In the genomic region with DNA sequence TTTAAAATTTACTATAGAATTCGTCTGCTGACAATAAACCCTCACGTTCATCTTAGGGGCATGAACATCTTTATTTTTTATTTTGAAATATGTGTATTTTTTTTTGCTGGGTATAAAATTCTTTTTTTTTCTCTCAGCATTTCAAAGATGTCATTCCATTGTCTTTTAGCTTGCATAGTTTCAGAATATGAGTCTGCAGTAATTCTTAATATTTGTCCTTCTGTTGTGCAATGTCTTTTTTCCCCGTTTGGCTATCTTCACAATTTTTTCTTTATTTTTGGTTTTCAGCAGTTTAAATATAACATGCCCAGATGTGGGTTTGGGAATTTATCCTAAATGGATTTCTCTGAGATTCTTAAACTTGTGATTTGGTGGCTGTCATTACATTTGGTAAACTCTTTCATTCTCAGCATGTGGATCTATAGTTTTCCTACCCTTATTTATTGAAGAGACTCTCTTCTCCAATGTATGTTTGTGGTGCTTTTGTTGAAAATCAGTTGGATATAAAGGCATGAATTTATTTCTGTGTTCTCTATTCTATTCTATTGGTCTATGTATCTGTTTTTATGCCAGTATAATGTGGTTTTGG, we compare ENCODE assay signal across 19 cellular contexts. TPM values are rescaled to one million over a fixed set of nuclear protein-coding genes. Genes with fewer than 3 reads are reported as not detected.
DNase-seq lines count a peak whose midpoint lies in the region; ATAC-seq and TF ChIP-seq lines count a peak whose summit lies in the region.
"Had no signal": no experiment of that assay in that cellular context is flagged by ENCODE, and none has a peak within 500 bp of the region (broad histone marks: within the 10 kb centered on the region; RNA-seq: fewer than 3 reads in every experiment).

No MANE protein-coding gene starts in this region.

- no peaks in the 10 kb centered on the region for H3K36me3 ChIP-seq in thyroid gland
- H3K36me3 ChIP-seq: gastroesophageal sphincter, left lung, suprapubic skin had no signal

- no peak for ATAC-seq in GM21381 (IDR thresholded peaks at IDR 0.05; ENCODE audit: unreplicated experiment)
- ATAC-seq: gastroesophageal sphincter, left lung, mucosa of descending colon had no signal

- TF ChIP-seq POLR2A in thyroid gland (IDR thresholded peaks at IDR 0.05): no peak

- no peak overlapping the region for H3K4me3 ChIP-seq in thyroid gland (replicated peaks in 1 of 3)
- H3K4me3 ChIP-seq: gastroesophageal sphincter, left lung, mucosa of descending colon, neural progenitor cell, suprapubic skin had no signal

- 82 to 87% methylated on average over 3 of the region's 3 CpGs for WGBS in thyroid gland, 2 donors

- no peaks in the 10 kb centered on the region for H3K27me3 ChIP-seq in thyroid gland
- H3K27me3 ChIP-seq: gastroesophageal sphincter, left lung, neural progenitor cell, suprapubic skin had no signal

- no peaks in the 10 kb centered on the region for H3K4me1 ChIP-seq in thyroid gland
- H3K4me1 ChIP-seq: gastroesophageal sphincter, left lung, neural progenitor cell, suprapubic skin had no signal

- peak; percentile 34 for DNase-seq in DMS153 treated with DMSO at 0.1 percent for 48 hours (lab: John Stamatoyannopoulos, UW; ENCODE audit: unreplicated experiment)
- DNase-seq in DMS153 (lab: John Stamatoyannopoulos, UW): no peak
- DNase-seq in DMS53 (lab: John Stamatoyannopoulos, UW): peak; percentile 77
- peak; percentile 63 for DNase-seq in MV-4-11 (lab: John Stamatoyannopoulos, UW)
- peak; percentile 59 for DNase-seq in RKO (ENCODE audit: low spot score)
- no peak for DNase-seq in amniotic stem cell (lab: John Stamatoyannopoulos, UW)
- DNase-seq in thyroid gland: no peak
- DNase-seq: activated CD4-positive, alpha-beta T cell treated with anti-CD3 and anti-CD28 coated beads, Interleukin-2, amount 50 U/mL, for 1 hour; caudate nucleus; left lung; mucosa of descending colon; NCI-H1436; NCI-H526; stimulated activated CD8-positive, alpha-beta memory T cell treated with anti-CD3 and anti-CD28 coated beads, Interleukin-4, amount 100 ng/mL, for 48 hours had no signal

- H3K27ac ChIP-seq in thyroid gland: no peak overlapping the region
- H3K27ac ChIP-seq: 22Rv1, gastroesophageal sphincter, left lung, neural progenitor cell, suprapubic skin had no signal

- H3K9me3 ChIP-seq in thyroid gland: no peaks in the 10 kb centered on the region

- TF ChIP-seq CTCF in thyroid gland (IDR thresholded peaks at IDR 0.05): no peak

- intact Hi-C loops in thyroid gland (cut with DNase I): no loop called here

RNA-seq across cellular contexts. Expression of a gene that starts 37.8 kb away (rescaled TPM):
- 10 to 100 TPM in 2 of 4 donors, 1 to 10 TPM in 2; 5.1 to 14.5 (median 10.6) TPM for total RNA-seq in thyroid gland

Comparison
In these comparisons a context has a peak if more than half of its experiments do, and no peak if none do; other contexts are left out.
1. DNase-seq: peak in DMS153 treated with DMSO at 0.1 percent for 48 hours (single experiment), DMS53 (single experiment), MV-4-11 (single experiment) and RKO (single experiment); none in DMS153 (single experiment), amniotic stem cell (single experiment) and thyroid gland (0 of 2).